Comparison of ENCODE assay signal across 8 cellular contexts in the genomic region with DNA sequence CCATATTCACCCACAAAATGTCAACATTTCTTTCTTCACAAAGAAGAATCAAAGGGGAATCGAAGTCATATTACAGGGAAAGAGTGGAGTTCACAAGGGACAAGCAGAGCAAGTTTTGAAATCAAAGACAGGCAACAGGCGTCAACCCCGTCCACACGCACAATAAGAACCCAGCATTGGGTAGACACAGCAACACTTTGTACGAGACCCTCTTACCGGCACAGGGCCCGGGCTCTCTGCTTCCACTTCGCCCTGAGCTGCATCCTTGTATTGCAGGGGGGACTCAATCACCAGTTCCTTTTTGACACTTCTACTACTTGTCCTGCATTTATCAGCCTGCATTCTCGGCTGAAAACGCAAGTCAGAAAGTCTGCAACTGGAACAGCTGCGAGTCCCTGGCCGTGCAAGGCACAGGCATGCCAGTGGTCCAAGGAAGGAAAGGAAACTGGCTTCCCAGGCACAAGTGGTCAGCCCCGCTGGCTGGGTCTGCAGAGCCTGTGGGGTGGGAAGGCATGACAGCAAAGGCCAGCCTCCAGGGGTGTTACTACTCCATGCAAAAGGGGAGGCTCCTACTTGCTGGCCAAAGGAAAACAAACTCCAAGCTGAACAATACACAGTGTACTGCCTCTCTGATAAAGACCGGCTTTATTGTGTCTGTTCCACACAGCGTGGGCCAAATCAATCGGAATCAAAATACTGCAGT. TPM values are rescaled to one million over a fixed set of nuclear protein-coding genes. Genes with fewer than 3 reads are reported as not detected.
DNase-seq lines count a peak whose midpoint lies in the region; ATAC-seq and TF ChIP-seq lines count a peak whose summit lies in the region.

A gene with protein sequence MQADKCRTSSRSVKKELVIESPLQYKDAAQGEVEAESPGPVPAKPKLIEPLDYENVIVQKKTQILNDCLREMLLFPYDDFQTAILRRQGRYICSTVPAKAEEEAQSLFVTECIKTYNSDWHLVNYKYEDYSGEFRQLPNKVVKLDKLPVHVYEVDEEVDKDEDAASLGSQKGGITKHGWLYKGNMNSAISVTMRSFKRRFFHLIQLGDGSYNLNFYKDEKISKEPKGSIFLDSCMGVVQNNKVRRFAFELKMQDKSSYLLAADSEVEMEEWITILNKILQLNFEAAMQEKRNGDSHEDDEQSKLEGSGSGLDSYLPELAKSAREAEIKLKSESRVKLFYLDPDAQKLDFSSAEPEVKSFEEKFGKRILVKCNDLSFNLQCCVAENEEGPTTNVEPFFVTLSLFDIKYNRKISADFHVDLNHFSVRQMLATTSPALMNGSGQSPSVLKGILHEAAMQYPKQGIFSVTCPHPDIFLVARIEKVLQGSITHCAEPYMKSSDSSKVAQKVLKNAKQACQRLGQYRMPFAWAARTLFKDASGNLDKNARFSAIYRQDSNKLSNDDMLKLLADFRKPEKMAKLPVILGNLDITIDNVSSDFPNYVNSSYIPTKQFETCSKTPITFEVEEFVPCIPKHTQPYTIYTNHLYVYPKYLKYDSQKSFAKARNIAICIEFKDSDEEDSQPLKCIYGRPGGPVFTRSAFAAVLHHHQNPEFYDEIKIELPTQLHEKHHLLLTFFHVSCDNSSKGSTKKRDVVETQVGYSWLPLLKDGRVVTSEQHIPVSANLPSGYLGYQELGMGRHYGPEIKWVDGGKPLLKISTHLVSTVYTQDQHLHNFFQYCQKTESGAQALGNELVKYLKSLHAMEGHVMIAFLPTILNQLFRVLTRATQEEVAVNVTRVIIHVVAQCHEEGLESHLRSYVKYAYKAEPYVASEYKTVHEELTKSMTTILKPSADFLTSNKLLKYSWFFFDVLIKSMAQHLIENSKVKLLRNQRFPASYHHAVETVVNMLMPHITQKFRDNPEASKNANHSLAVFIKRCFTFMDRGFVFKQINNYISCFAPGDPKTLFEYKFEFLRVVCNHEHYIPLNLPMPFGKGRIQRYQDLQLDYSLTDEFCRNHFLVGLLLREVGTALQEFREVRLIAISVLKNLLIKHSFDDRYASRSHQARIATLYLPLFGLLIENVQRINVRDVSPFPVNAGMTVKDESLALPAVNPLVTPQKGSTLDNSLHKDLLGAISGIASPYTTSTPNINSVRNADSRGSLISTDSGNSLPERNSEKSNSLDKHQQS (N-terminal part only) (minus strand): TSS at position 497 of the 703 bp plus-strand sequence. CDS start 155 bp downstream, at position 342.

- H3K4me1 ChIP-seq in SJSA1 (replicated peaks) (peaks cover 48% of the 10 kb centered on the region), mucosa of rectum (ENCODE audit: control insufficient read depth in 2 of 2, insufficient read depth in 2 of 2, low read length in 2 of 2) (peaks cover 0 to 14% of the 10 kb centered on the region in 2 donors), urinary bladder (ENCODE audit: insufficient read depth) (no peaks in the 10 kb centered on the region)

- peaks cover 14% of the 10 kb centered on the region for H3K4me1 Mint-ChIP-seq in Calu3 (ENCODE audit: low read depth, unreplicated experiment)

- no peak for TF ChIP-seq CTCF in Calu3 (IDR thresholded peaks at IDR 0.05; ENCODE audit: unreplicated experiment)

- intact Hi-C loops in Calu3 (cut with micrococcal nuclease; ENCODE audit: unreplicated experiment): loop anchor here (5.0 kb wide), 1 partner anchor 55 kb away; no protein-coding TSS in a partner anchor

- H3K27me3 ChIP-seq in SJSA1 (replicated peaks) (no peaks in the 10 kb centered on the region), mucosa of rectum (ENCODE audit: control insufficient read depth in 2 of 2, insufficient read depth in 2 of 2, low read length in 2 of 2) (no peaks in the 10 kb centered on the region)

- no TSS peak for BruUV-seq in Calu3 (replicated peaks; lab: Mats Ljungman, UMichigan)

- no peaks in the 10 kb centered on the region for H3K36me3 ChIP-seq in SJSA1
- no peaks in the 10 kb centered on the region for H3K36me3 ChIP-seq in mucosa of rectum (ENCODE audit: control insufficient read depth in 2 of 2, insufficient read depth in 2 of 2, low read length in 2 of 2)
- no peaks in the 10 kb centered on the region for H3K36me3 ChIP-seq in urinary bladder (ENCODE audit: insufficient read depth)

- H3K4me3 ChIP-seq in SJSA1 (peak within 1 kb of the TSS; percentile 31), mucosa of rectum (ENCODE audit: low read length in 2 of 2) (peak within 1 kb of the TSS; percentile 69 to 73), urinary bladder (ENCODE audit: low read depth, low read length) (peak within 1 kb of the TSS; percentile 27)

- no peaks in the 10 kb centered on the region for H3K9me3 Mint-ChIP-seq in Calu3 (ENCODE audit: low read depth, unreplicated experiment)

- peak within 1 kb of the TSS; percentile 68 for H3K4me3 Mint-ChIP-seq in Calu3 (ENCODE audit: low read depth, unreplicated experiment)

- no peaks in the 10 kb centered on the region for H3K27me3 Mint-ChIP-seq in Calu3 (ENCODE audit: unreplicated experiment)

- H3K9ac ChIP-seq in mucosa of rectum (ENCODE audit: low read depth in 1 of 2, low read length in 2 of 2): peak within 1 kb of the TSS in 1 of 2 donors; percentile 56

- peak; percentile 22 for DNase-seq in Calu3
- DNase-seq in SJSA1 (ENCODE audit: low read depth in 1 of 2, low spot score in 2 of 2): peak; percentile 95
- DNase-seq in stimulated activated CD4-positive, alpha-beta T cell treated with anti-CD3 and anti-CD28 coated beads, Interleukin-4, amount 100 ng/mL, for 1 hour: no peak
- no peak for DNase-seq in NOMO-1 (lab: John Stamatoyannopoulos, UW; ENCODE audit: unreplicated experiment in 2 of 2)
- DNase-seq in activated T-cell treated with anti-CD3 and anti-CD28 coated beads, Interleukin-2, amount 50 U/mL, for 48 hours: no peak

- 16% methylated on average over 16 of the region's 16 CpGs for WGBS in urinary bladder

- peak within 1 kb of the TSS; percentile 31 for H3K27ac ChIP-seq in SJSA1
- peak within 1 kb of the TSS; percentile 4 to 33 for H3K27ac ChIP-seq in mucosa of rectum (ENCODE audit: low read depth in 2 of 2, low read length in 2 of 2)
- no peak within 1 kb of the TSS for H3K27ac ChIP-seq in urinary bladder (ENCODE audit: low read depth)

- CTCF ChIA-PET in Calu3 (lab: Charles Lee): interaction anchor here (0.5 to 0.6 kb wide), 2 partner anchors 342 to 823 kb away, joined by 3 read pairs; no protein-coding TSS in a partner anchor

- peaks cover 5% of the 10 kb centered on the region for H3K36me3 Mint-ChIP-seq in Calu3 (ENCODE audit: insufficient read depth, unreplicated experiment)

- peak within 1 kb of the TSS; percentile 44 for H3K27ac Mint-ChIP-seq in Calu3 (ENCODE audit: unreplicated experiment)

- H3K9me3 ChIP-seq in SJSA1 (replicated peaks): no peaks in the 10 kb centered on the region
- H3K9me3 ChIP-seq in mucosa of rectum (ENCODE audit: control insufficient read depth in 2 of 2, low read length in 2 of 2): no peaks in the 10 kb centered on the region

- ATAC-seq in esophagus mucosa: peak; percentile 68

RNA-seq across cellular contexts. Expression of the gene that starts here (rescaled TPM):
- total RNA-seq in Calu3 (2022) (21.1 and 26.2 TPM in 2 replicates), esophagus mucosa (97.3 TPM), urinary bladder (84.4 TPM)
- 60.6 and 122 TPM in 2 replicates for total RNA-seq in SJSA1 (2014; rRNA removed; shearing (Covaris generic))
- 63.5 TPM for polyA plus RNA-seq in urinary bladder

Comparison
In these comparisons a context has a peak if more than half of its experiments do, and no peak if none do; other contexts are left out.
1. DNase-seq: peak in Calu3 (single experiment) and SJSA1 (2 of 2); none in stimulated activated CD4-positive, alpha-beta T cell treated with anti-CD3 and anti-CD28 coated beads, Interleukin-4, amount 100 ng/mL, for 1 hour (single experiment), NOMO-1 (0 of 2) and activated T-cell treated with anti-CD3 and anti-CD28 coated beads, Interleukin-2, amount 50 U/mL, for 48 hours (0 of 2).
2. Peak in every context shown above with its lines, with median percentiles within 50 percentile points of each other: H3K4me3 ChIP-seq.